ENCODE assay signal across 8 cellular contexts in genomic region chr17:39653662-39654331, GRCh38. TPM values are rescaled to one million over a fixed set of nuclear protein-coding genes. Genes with fewer than 3 reads are reported as not detected.
DNase-seq lines count a peak whose midpoint lies in the region; ATAC-seq and TF ChIP-seq lines count a peak whose summit lies in the region.

No MANE protein-coding gene starts in this region.

- intact Hi-C loops in CD4-positive, alpha-beta T cell (cut with DNase I, micrococcal nuclease) = loop anchor here in 1 of 2 experiments (1.0 kb wide), 1 partner anchor 31 kb away; no protein-coding TSS in a partner anchor
- intact Hi-C loops in adrenal gland (cut with DNase I) = no loop called here

- ATAC-seq in CD4-positive, alpha-beta T cell (ENCODE audit: poor library complexity) = peak; percentile 84
- ATAC-seq in HG03457 (IDR thresholded peaks at IDR 0.05; ENCODE audit: unreplicated experiment) = no peak
- ATAC-seq in GM21515 (IDR thresholded peaks at IDR 0.05; ENCODE audit: unreplicated experiment) = no peak

- POLR2A ChIA-PET in CD4-positive, alpha-beta T cell (lab: Charles Lee) = interaction anchor here (1.1 to 2.7 kb wide), 5 partner anchors 15 to 77 kb away, joined by 5 to 8 read pairs (median 6); partner anchors contain the start of genes MIEN1 and PNMT

- DNase-seq in CD4-positive, alpha-beta T cell = peak; percentile 70 to 83 (median 76)
- DNase-seq in HFFc6 (peak; percentile 19), T-helper 1 cell (peak; percentile 51 to 80 (median 67)), adrenal gland (peak; percentile 63 to 83 (median 71)), hepatic stellate cell (ENCODE audit: low spot score) (peak; percentile 89)
- peak; percentile 77 for DNase-seq in stimulated activated CD4-positive, alpha-beta T cell treated with anti-CD3 and anti-CD28 coated beads, Interleukin-12 subunit alpha, Interleukin-12 subunit beta, amount 100 ng/mL, for 4 hours

- WGBS in adrenal gland, 4 donors = 57 to 65% (median 59%) methylated on average over 13 to 14 of the region's 14 CpGs

- H3K27ac ChIP-seq in CD4-positive, alpha-beta T cell (ENCODE audit: low read depth, low read length) = no peak overlapping the region
- H3K27ac ChIP-seq in adrenal gland = peak overlapping the region in 1 of 5 donors; percentile 47

- H3K36me3 Mint-ChIP-seq in CD4-positive, alpha-beta T cell (ENCODE audit: low read depth) = peaks cover 47% of the 10 kb centered on the region
- no peaks in the 10 kb centered on the region for H3K36me3 Mint-ChIP-seq in HFFc6 (ENCODE audit: low read depth)

- H3K9me3 Mint-ChIP-seq in CD4-positive, alpha-beta T cell = no peaks in the 10 kb centered on the region
- no peaks in the 10 kb centered on the region for H3K9me3 Mint-ChIP-seq in HFFc6

- peak overlapping the region; percentile 70 for H3K27ac Mint-ChIP-seq in CD4-positive, alpha-beta T cell
- H3K27ac Mint-ChIP-seq in HFFc6 = no peak overlapping the region

- no peaks in the 10 kb centered on the region for H3K27me3 Mint-ChIP-seq in CD4-positive, alpha-beta T cell
- peaks cover 2% of the 10 kb centered on the region; the same call in 1 of the 2 replicates for H3K27me3 Mint-ChIP-seq in HFFc6 (ENCODE audit: insufficient read depth)

- H3K4me3 ChIP-seq in adrenal gland = no peak overlapping the region

- H3K4me1 Mint-ChIP-seq in CD4-positive, alpha-beta T cell (ENCODE audit: low read depth) = peaks cover 61% of the 10 kb centered on the region
- H3K4me1 Mint-ChIP-seq in HFFc6 (ENCODE audit: low read depth) = peaks cover 21% of the 10 kb centered on the region

- peaks cover 0 to 39% of the 10 kb centered on the region in 2 donors for H3K4me1 ChIP-seq in adrenal gland (replicated peaks in 1 of 2)

- peak; percentile 97 for TF ChIP-seq CTCF in CD4-positive, alpha-beta T cell (IDR thresholded peaks at IDR 0.05)
- TF ChIP-seq CTCF in HFFc6 (IDR thresholded peaks at IDR 0.05) (peak; percentile 91), adrenal gland (IDR thresholded peaks at IDR 0.05) (peak; percentile 55 to 72 (median 68))

- H3K36me3 ChIP-seq in adrenal gland (replicated peaks in 1 of 2) = peaks cover 0 to 13% of the 10 kb centered on the region in 2 donors

- TF ChIP-seq POLR2A in adrenal gland (IDR thresholded peaks at IDR 0.05) = no peak

- CTCF ChIA-PET in CD4-positive, alpha-beta T cell (lab: Charles Lee) = interaction anchor here (0.6 to 2.8 kb wide), 25 partner anchors 9 to 327 kb away, joined by 3 to 66 read pairs (median 5); partner anchors contain the start of genes IKZF3, MIEN1, PGAP3 and PNMT

- H3K27me3 ChIP-seq in CD4-positive, alpha-beta T cell (ENCODE audit: control insufficient read depth, insufficient read depth, low read length) = no peaks in the 10 kb centered on the region
- H3K27me3 ChIP-seq in adrenal gland = no peaks in the 10 kb centered on the region

- H3K9me3 ChIP-seq in CD4-positive, alpha-beta T cell (ENCODE audit: control insufficient read depth, low read length) = no peaks in the 10 kb centered on the region
- no peaks in the 10 kb centered on the region for H3K9me3 ChIP-seq in adrenal gland (replicated peaks in 1 of 3)

- H3K4me3 Mint-ChIP-seq in CD4-positive, alpha-beta T cell = no peak overlapping the region
- no peak overlapping the region for H3K4me3 Mint-ChIP-seq in HFFc6

RNA-seq across cellular contexts. Expression of gene TCAP, which starts 11.4 kb away (rescaled TPM):
- 1 to 10 TPM; 6.4 TPM for total RNA-seq in CD4-positive, alpha-beta T cell
- total RNA-seq in HFFc6 (2021; fragmentation: NEBNext Ultra II Directional; extraction: Animal tissue kit (Norgen Biotek cat#: 25700)) = under 1 TPM; 0.09 to 0.51 (median 0.14) TPM
- total RNA-seq in adrenal gland = 10 to 100 TPM in 1 of 8 donors, 1 to 10 TPM in 4, under 1 TPM in 2, not detected in 1; 0.78 to 13.6 (median 1.5) TPM
- polyA plus RNA-seq in adrenal gland = 10 to 100 TPM in 1 of 3 donors, 1 to 10 TPM in 1, under 1 TPM in 1; 0.92 to 13.4 (median 2.9) TPM

RNA-seq across cellular contexts. Expression of gene PNMT, which starts 14.5 kb away (rescaled TPM):
- total RNA-seq in CD4-positive, alpha-beta T cell = under 1 TPM in 1 of 2 experiments, not detected in 1; 0.47 TPM
- total RNA-seq in HFFc6 (2021; fragmentation: NEBNext Ultra II Directional; extraction: Animal tissue kit (Norgen Biotek cat#: 25700)) = under 1 TPM in 1 of 6 experiments, not detected in 5; 0.26 TPM
- total RNA-seq in adrenal gland = 100 to 1,000 TPM in 3 of 8 donors, 10 to 100 TPM in 1, 1 to 10 TPM in 2, under 1 TPM in 1, not detected in 1; 0.47 to 366 (median 11.4) TPM
- 100 to 1,000 TPM; 185 to 593 (median 477) TPM for polyA plus RNA-seq in adrenal gland

RNA-seq across cellular contexts. Expression of gene STARD3, which starts 16.9 kb away (rescaled TPM):
- total RNA-seq in CD4-positive, alpha-beta T cell = 10 to 100 TPM; 96.5 to 99.9 TPM
- 10 to 100 TPM; 44.0 to 52.3 (median 46.3) TPM for total RNA-seq in HFFc6 (2021; fragmentation: NEBNext Ultra II Directional; extraction: Animal tissue kit (Norgen Biotek cat#: 25700))
- total RNA-seq in adrenal gland = 100 to 1,000 TPM in 3 of 8 donors, 10 to 100 TPM in 5; 38.6 to 129 (median 85.9) TPM
- 100 to 1,000 TPM; 101 to 220 (median 102) TPM for polyA plus RNA-seq in adrenal gland

RNA-seq across cellular contexts. Expression of gene PPP1R1B, which starts 27.0 kb away (rescaled TPM):
- under 1 TPM in 1 of 2 experiments, not detected in 1; 0.25 TPM for total RNA-seq in CD4-positive, alpha-beta T cell
- not detected for total RNA-seq in HFFc6 (2021; fragmentation: NEBNext Ultra II Directional; extraction: Animal tissue kit (Norgen Biotek cat#: 25700))
- 10 to 100 TPM in 3 of 8 donors, 1 to 10 TPM in 2, under 1 TPM in 2, not detected in 1; 0.32 to 39.7 (median 3.2) TPM for total RNA-seq in adrenal gland
- 10 to 100 TPM; 37.5 to 58.0 (median 46.9) TPM for polyA plus RNA-seq in adrenal gland

RNA-seq across cellular contexts. Expression of gene PGAP3, which starts 34.1 kb away (rescaled TPM):
- 10 to 100 TPM; 26.1 to 30.7 TPM for total RNA-seq in CD4-positive, alpha-beta T cell
- total RNA-seq in HFFc6 (2021; fragmentation: NEBNext Ultra II Directional; extraction: Animal tissue kit (Norgen Biotek cat#: 25700)) = 10 to 100 TPM in 5 of 6 experiments, 1 to 10 TPM in 1; 9.9 to 15.5 (median 12.7) TPM
- total RNA-seq in adrenal gland = 10 to 100 TPM; 19.3 to 35.1 (median 22.8) TPM
- polyA plus RNA-seq in adrenal gland = 10 to 100 TPM in 2 of 3 donors, 1 to 10 TPM in 1; 7.6 to 24.2 (median 23.0) TPM

Comparison
In these comparisons a context has a peak if more than half of its experiments do, and no peak if none do; other contexts are left out.
1. DNase-seq: peak in every context shown above with its lines; median percentile 89 in hepatic stellate cell; 77 in stimulated activated CD4-positive, alpha-beta T cell treated with anti-CD3 and anti-CD28 coated beads, Interleukin-12 subunit alpha, Interleukin-12 subunit beta, amount 100 ng/mL, for 4 hours; 76 in CD4-positive, alpha-beta T cell; 71 in adrenal gland; 67 in T-helper 1 cell; 19 in HFFc6.